Comparison of ENCODE assay signal across 20 cellular contexts in the genomic region with DNA sequence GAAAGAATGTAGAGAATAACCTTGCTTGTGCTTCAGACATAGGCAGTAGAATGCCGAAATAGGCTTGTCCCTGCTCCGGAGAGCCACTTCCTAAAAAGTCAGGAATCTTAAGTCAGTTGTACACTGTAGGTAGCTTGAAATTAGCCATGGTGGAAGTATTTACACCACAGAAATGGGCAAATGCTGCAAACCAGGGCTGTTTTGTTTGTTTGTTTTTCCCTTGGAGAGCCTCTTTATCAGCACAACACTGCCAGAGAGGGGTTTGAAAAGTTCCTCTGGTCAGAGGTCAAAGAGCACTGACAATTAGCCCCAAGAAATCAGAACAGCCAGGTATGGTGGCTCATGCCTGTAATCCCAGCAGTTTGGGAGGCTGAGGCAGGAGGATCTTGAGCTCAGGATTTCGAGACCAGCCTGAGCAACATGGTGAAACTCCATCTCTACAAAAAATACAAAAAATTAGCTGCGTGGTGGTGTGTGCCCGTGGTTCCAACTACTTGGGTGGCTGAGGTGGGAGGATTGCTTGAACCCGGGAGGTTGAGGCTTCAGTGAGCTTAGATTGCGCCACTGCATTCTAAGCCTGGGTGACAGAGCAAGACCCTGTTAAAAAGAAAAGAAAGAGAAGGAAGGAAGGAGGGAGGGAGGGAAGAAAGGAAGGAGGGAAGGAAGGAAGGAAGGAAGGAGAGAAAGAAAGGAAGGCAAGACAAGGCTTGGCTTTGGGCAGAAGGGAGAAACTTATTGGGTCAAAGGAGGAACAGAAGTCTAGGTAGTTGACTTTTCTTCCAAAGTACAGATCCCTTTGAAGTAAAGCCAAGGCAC.
DNase-seq lines count a peak whose midpoint lies in the region; ATAC-seq, FAIRE-seq and TF ChIP-seq lines count a peak whose summit lies in the region.
"Had no signal": no experiment of that assay in that cellular context is flagged by ENCODE, and none has a peak within 500 bp of the region (broad histone marks: within the 10 kb centered on the region; RNA-seq: fewer than 3 reads in every experiment).

No MANE protein-coding gene starts in this region.

- H3K9ac ChIP-seq in HepG2 (ENCODE audit: insufficient read depth, low read depth, low read length) (no peak overlapping the region), H1 (replicated peaks in 1 of 4; ENCODE audit: extremely low read depth in 1 of 4, low read depth in 3 of 4, low read length in 3 of 4) (no peak overlapping the region)

- no peak overlapping the region for H3K14ac ChIP-seq in H1 (ENCODE audit: insufficient read length)

- H2BK15ac ChIP-seq in H1 (ENCODE audit: low read length), result no peak overlapping the region

- H2BK120ac ChIP-seq in H1 (replicated peaks; ENCODE audit: low read depth, low read length), result no peak overlapping the region

- H2AK5ac ChIP-seq in H1 (ENCODE audit: low read depth, low read length), result no peak overlapping the region

- H4K8ac ChIP-seq in H1 (ENCODE audit: extremely low read depth, insufficient read depth, low read length), result no peak overlapping the region

- H4K20me1 ChIP-seq in HepG2 (ENCODE audit: insufficient read depth, low read length) (no peaks in the 10 kb centered on the region), OCI-LY7 (ENCODE audit: insufficient read depth, low read length) (no peaks in the 10 kb centered on the region), H1 (replicated peaks in 1 of 2; ENCODE audit: control insufficient read depth in 1 of 2, insufficient read depth in 2 of 2, low read length in 2 of 2) (no peaks in the 10 kb centered on the region)

- H3K4me1 ChIP-seq in HepG2 (ENCODE audit: insufficient read depth, low read length), result peaks cover 67% of the 10 kb centered on the region
- no peaks in the 10 kb centered on the region for H3K4me1 ChIP-seq in right lobe of liver
- H3K4me1 ChIP-seq in OCI-LY7 (ENCODE audit: insufficient read depth, low read length, poor library complexity, severe bottlenecking), result peaks cover 88% of the 10 kb centered on the region
- H3K4me1 ChIP-seq in H1 (replicated peaks in 1 of 4; ENCODE audit: control insufficient read depth in 3 of 4, insufficient read depth in 4 of 4, low read length in 3 of 4), result no peaks in the 10 kb centered on the region
- no peaks in the 10 kb centered on the region for H3K4me1 ChIP-seq in testis
- H3K4me1 ChIP-seq: breast epithelium had no signal

- peak in 1 of 2 experiments; percentile 84; a peak in 3 of 4 replicates for TF ChIP-seq EP300 in HepG2 (IDR thresholded peaks at IDR 0.05; ENCODE audit: low read depth in 2 of 2, low read length in 2 of 2)
- TF ChIP-seq EP300 in HepG2 (CRISPR knock-in tag; IDR thresholded peaks at IDR 0.05; ENCODE audit: borderline replicate concordance), result 0 out of 2 replicates have a peak, but pooled peaks have one; percentile 33
- no peak for TF ChIP-seq EP300 in H1 (IDR thresholded peaks at IDR 0.05; ENCODE audit: borderline replicate concordance in 1 of 2, low read depth in 2 of 2, low read length in 2 of 2)

- H2BK12ac ChIP-seq in H1 (ENCODE audit: low read depth, low read length), result no peak overlapping the region

- FAIRE-seq in HepG2 (lab: Jason Lieb, UNC) (peak; percentile 83), H1 (lab: Jason Lieb, UNC) (no peak)
- FAIRE-seq: pancreas had no signal

- H3K56ac ChIP-seq in H1 (replicated peaks; ENCODE audit: insufficient read length, low read depth, low read length), result no peak overlapping the region

- H3K23ac ChIP-seq in H1 (ENCODE audit: insufficient read length), result no peak overlapping the region

- H3K27me3 ChIP-seq in HepG2 (ENCODE audit: control insufficient read depth in 1 of 2, insufficient read depth in 2 of 2, low read length in 2 of 2) (no peaks in the 10 kb centered on the region), right lobe of liver (no peaks in the 10 kb centered on the region), H1 (replicated peaks in 1 of 4; ENCODE audit: control insufficient read depth in 3 of 4, extremely low read depth in 1 of 4, insufficient read depth in 3 of 4, low read length in 3 of 4) (no peaks in the 10 kb centered on the region), testis (no peaks in the 10 kb centered on the region)
- H3K27me3 ChIP-seq: breast epithelium, gastroesophageal sphincter, pancreas, SJSA1 had no signal

- ATAC-seq in HepG2, result peak; percentile 54
- no peak for ATAC-seq in right lobe of liver
- no peak for ATAC-seq in GM21737 (IDR thresholded peaks at IDR 0.05; ENCODE audit: unreplicated experiment)
- ATAC-seq: gastroesophageal sphincter, left lobe of liver, pancreas had no signal

- no peak overlapping the region for H2BK20ac ChIP-seq in H1 (ENCODE audit: low read length)

- in situ Hi-C loops in HepG2 (cut with HindIII; ENCODE audit: extremely low pct_ligation_motif_present, low pct_unique_long_range_greater_than_20kb), result no loop called here

- TF ChIP-seq RAD21 in HepG2 (CRISPR knock-in tag; IDR thresholded peaks at IDR 0.05) (0 out of 2 replicates have a peak, but pooled peaks have one; percentile 9), H1 (IDR thresholded peaks at IDR 0.05 in 1 of 2, conservative IDR thresholded peaks at IDR 0.05 in 1 of 2; ENCODE audit: low read depth in 2 of 2, low read length in 2 of 2) (no peak)

- peak overlapping the region; percentile 38 for H3K27ac ChIP-seq in HepG2 (ENCODE audit: extremely low read length, insufficient read depth, low read length)
- no peak overlapping the region for H3K27ac ChIP-seq in right lobe of liver
- H3K27ac ChIP-seq in OCI-LY7 (ENCODE audit: low read depth, low read length, poor library complexity, severe bottlenecking), result peak overlapping the region; percentile 99
- no peak overlapping the region for H3K27ac ChIP-seq in H1 (ENCODE audit: low read depth, low read length)
- H3K27ac ChIP-seq in testis, result no peak overlapping the region
- H3K27ac ChIP-seq: breast epithelium, gastroesophageal sphincter, pancreas, SJSA1, thoracic aorta had no signal

- no peak overlapping the region for H3K18ac ChIP-seq in H1 (ENCODE audit: extremely low read depth, low read length)

- H2BK5ac ChIP-seq in H1 (ENCODE audit: low read depth, low read length), result no peak overlapping the region

- TF ChIP-seq POLR2A in HepG2 (IDR thresholded peaks at IDR 0.05; ENCODE audit: insufficient read depth in 1 of 2, low read depth in 2 of 2, low read length in 2 of 2) (no peak), right lobe of liver (IDR thresholded peaks at IDR 0.05) (no peak), H1 (IDR thresholded peaks at IDR 0.05; ENCODE audit: control extremely low read depth in 1 of 2, low read depth in 2 of 2, low read length in 2 of 2) (no peak), testis (IDR thresholded peaks at IDR 0.05) (no peak)

- H4K5ac ChIP-seq in H1 (ENCODE audit: insufficient read length, low read depth, low read length), result no peak overlapping the region

- no peak overlapping the region for H3K4ac ChIP-seq in H1 (replicated peaks; ENCODE audit: insufficient read length, low read depth, low read length)

- no peak overlapping the region for H4K91ac ChIP-seq in H1 (replicated peaks; ENCODE audit: insufficient read length, low read length)

- no peaks in the 10 kb centered on the region for H3K79me1 ChIP-seq in H1 (ENCODE audit: low read depth, low read length)

- TF ChIP-seq CTCF in HepG2 (CRISPR knock-in tag; IDR thresholded peaks at IDR 0.05) (no peak), right lobe of liver (IDR thresholded peaks at IDR 0.05) (no peak), OCI-LY7 (conservative IDR thresholded peaks at IDR 0.05; ENCODE audit: low read length) (no peak), H1 (IDR thresholded peaks at IDR 0.05; ENCODE audit: control extremely low read depth in 1 of 3, insufficient read depth in 1 of 3, low read depth in 1 of 3, low read length in 3 of 3) (no peak), subcutaneous adipose tissue (IDR thresholded peaks at IDR 0.05; ENCODE audit: low read depth) (peak; percentile 58), testis (IDR thresholded peaks at IDR 0.05) (no peak)

- H2AFZ ChIP-seq in HepG2 (ENCODE audit: low read length) (peak overlapping the region; percentile 44), OCI-LY7 (ENCODE audit: low read length) (peak overlapping the region; percentile 37; the same call in 1 of the 2 replicates), H1 (ENCODE audit: low read length) (peak overlapping the region; percentile 55; the same call in 1 of the 2 replicates)

- H3K36me3 ChIP-seq in HepG2 (replicated peaks in 1 of 2; ENCODE audit: control insufficient read depth in 1 of 2, insufficient read depth in 2 of 2, low read length in 2 of 2) (no peaks in the 10 kb centered on the region), right lobe of liver (no peaks in the 10 kb centered on the region), OCI-LY7 (ENCODE audit: insufficient read depth, low read length) (no peaks in the 10 kb centered on the region), H1 (ENCODE audit: control insufficient read depth in 2 of 4, insufficient read depth in 4 of 4, low read length in 3 of 4) (no peaks in the 10 kb centered on the region), testis (ENCODE audit: low read depth, missing control alignments) (no peaks in the 10 kb centered on the region)
- H3K36me3 ChIP-seq: breast epithelium, gastroesophageal sphincter, pancreas, SJSA1, thoracic aorta had no signal

- CTCF ChIA-PET in HepG2 (lab: Yijun Ruan, JAX; ENCODE audit: low intra/inter-chr PET ratio, low total read pairs), result no interaction called here
- CTCF ChIA-PET in OCI-LY7 (lab: Charles Lee; ENCODE audit: unreplicated experiment), result interaction anchor here (0.6 to 1.1 kb wide), 2 partner anchors 15 to 17 kb away, joined by 3 read pairs; no protein-coding TSS in a partner anchor
- CTCF ChIA-PET in H1 (lab: Charles Lee; ENCODE audit: partially characterized antibody), result interaction anchor here (0.6 to 0.9 kb wide), 3 partner anchors 85 to 243 kb away, joined by 3 read pairs; no protein-coding TSS in a partner anchor

- intact Hi-C loops in HepG2 (cut with micrococcal nuclease; ENCODE audit: unreplicated experiment) (loop anchor here (5.0 kb wide), 1 partner anchor 40 kb away; no protein-coding TSS in a partner anchor), right lobe of liver (cut with DNase I) (no loop called here), OCI-LY7 (cut with micrococcal nuclease; ENCODE audit: unreplicated experiment) (loop anchor here (2.0 kb wide), 2 partner anchors 17 to 203 kb away; no protein-coding TSS in a partner anchor), testis (cut with DNase I; ENCODE audit: low total_unique reads) (no loop called here)

- H3K4me2 ChIP-seq in HepG2 (ENCODE audit: low read depth, low read length) (peak overlapping the region; percentile 72), OCI-LY7 (ENCODE audit: low read length) (peak overlapping the region; percentile 89), H1 (ENCODE audit: insufficient read depth in 1 of 2, low read depth in 2 of 2, low read length in 2 of 2) (no peak overlapping the region)

- BruUV-seq in HepG2 (replicated peaks; lab: Mats Ljungman, UMichigan) (no TSS peak), OCI-LY7 (replicated peaks; lab: Mats Ljungman, UMichigan) (no TSS peak)

- peak overlapping the region in 1 of 3 experiments; percentile 27; a peak in 1 of 6 replicates for H3K4me3 ChIP-seq in HepG2 (replicated peaks in 1 of 3; ENCODE audit: insufficient read depth in 1 of 3, low read depth in 2 of 3, low read length in 3 of 3)
- no peak overlapping the region for H3K4me3 ChIP-seq in right lobe of liver
- peak overlapping the region; percentile 9 for H3K4me3 ChIP-seq in OCI-LY7 (ENCODE audit: low read depth, low read length, poor library complexity, severe bottlenecking)
- H3K4me3 ChIP-seq in H1 (ENCODE audit: extremely low read depth in 1 of 4, insufficient read depth in 2 of 4, low read depth in 3 of 4, low read length in 4 of 4), result no peak overlapping the region
- no peak overlapping the region for H3K4me3 ChIP-seq in testis
- H3K4me3 ChIP-seq: breast epithelium, gastroesophageal sphincter, pancreas, SJSA1, thoracic aorta had no signal

- WGBS in HepG2 (ENCODE audit: low lambda C conversion rate), result 38% methylated on average over 7 of the region's 7 CpGs
- 88% methylated on average over 6 of the region's 7 CpGs for WGBS in right lobe of liver (ENCODE audit: insufficient coverage, low coverage, low lambda C conversion rate, missing lambda C conversion rate)
- whole genome bisulfite sequencing in H1 (ENCODE audit: extremely low coverage in 1 of 2, insufficient coverage in 1 of 2, insufficient read length in 1 of 2, insufficient replicate concordance in 2 of 2, low coverage in 1 of 2, low lambda C conversion rate in 2 of 2, missing lambda C conversion rate in 1 of 2), 2 experiments, result 91% methylated on average over 7 of the region's 7 CpGs; no CpG with 5 or more reads in 1 of the 2 experiments
- 90 to 94% methylated on average over 7 of the region's 7 CpGs for WGBS in testis, 2 donors

- H3K9me2 ChIP-seq in OCI-LY7 (ENCODE audit: insufficient read depth, low read length), result no peaks in the 10 kb centered on the region

- H3K79me2 ChIP-seq in HepG2 (ENCODE audit: insufficient read depth, low read length) (no peaks in the 10 kb centered on the region), OCI-LY7 (ENCODE audit: insufficient read depth, low read depth, low read length) (no peaks in the 10 kb centered on the region), H1 (ENCODE audit: control insufficient read depth in 1 of 2, insufficient read depth in 2 of 2, low read length in 2 of 2) (no peaks in the 10 kb centered on the region)

- no peaks in the 10 kb centered on the region for H3K9me3 ChIP-seq in HepG2 (ENCODE audit: low read length)
- no peaks in the 10 kb centered on the region for H3K9me3 ChIP-seq in right lobe of liver
- H3K9me3 ChIP-seq in OCI-LY7 (ENCODE audit: low read length), result no peaks in the 10 kb centered on the region
- no peaks in the 10 kb centered on the region for H3K9me3 ChIP-seq in H1 (ENCODE audit: insufficient read depth in 2 of 2, low read depth in 1 of 2, low read length in 1 of 2)
- no peaks in the 10 kb centered on the region for H3K9me3 ChIP-seq in testis
- H3K9me3 ChIP-seq: breast epithelium, gastroesophageal sphincter, pancreas, SJSA1, thoracic aorta had no signal

- DNase-seq in HepG2 (ENCODE audit: low spot score), result peak; percentile 74
- no peak for DNase-seq in right lobe of liver
- DNase-seq in OCI-LY7 (ENCODE audit: low spot score), result no peak
- no peak for DNase-seq in H1 (ENCODE audit: low read depth in 1 of 2, low spot score in 2 of 2)
- no peak for DNase-seq in NCI-H1092 treated with DMSO at 0.1 percent for 48 hours (lab: John Stamatoyannopoulos, UW)
- DNase-seq in testis, result no peak
- DNase-seq: activated CD4-positive, alpha-beta T cell treated with anti-CD3 and anti-CD28 coated beads for 4 hours; activated T-cell treated with anti-CD3 and anti-CD28 coated beads for 4 hours; erythroblast; NCI-H187; NCI-H446 treated with DMSO at 0.1 percent for 48 hours; pancreas; stimulated activated CD4-positive, alpha-beta T cell treated with anti-CD3 and anti-CD28 coated beads, Interleukin-2, amount 100 ng/mL, for 48 hours had no signal

- no peaks in the 10 kb centered on the region for H3K23me2 ChIP-seq in H1 (ENCODE audit: low read depth, low read length)

- POLR2A ChIA-PET in HepG2 (lab: Yijun Ruan, JAX), result interaction anchor here (0.7 to 1.3 kb wide), 8 partner anchors 15 to 819 kb away, joined by 3 to 5 read pairs (median 3); a partner anchor contains a TSS
- POLR2A ChIA-PET in OCI-LY7 (lab: Charles Lee), result interaction anchor here (0.6 to 2.2 kb wide), 15 partner anchors 9 to 82 kb away, joined by 3 to 11 read pairs (median 5); a partner anchor contains a TSS
- POLR2A ChIA-PET in H1 (lab: Charles Lee; ENCODE audit: partially characterized antibody), result no interaction called here

Comparison
In these comparisons a context has a peak if more than half of its experiments do, and no peak if none do; other contexts are left out.
1. H3K27ac ChIP-seq: peak in HepG2 (single experiment) and OCI-LY7 (single experiment); none in right lobe of liver (0 of 3), H1 (single experiment) and testis (0 of 2).
2. intact Hi-C loops: an anchor here in HepG2 (5.0 kb wide) and OCI-LY7 (2.0 kb wide); none called in right lobe of liver and testis.
3. H3K4me2 ChIP-seq: peak in HepG2 (single experiment) and OCI-LY7 (single experiment); none in H1 (0 of 2).
4. Peak in every context shown above with its lines, with median percentiles within 50 percentile points of each other: H2AFZ ChIP-seq.